ENCODE assay signal across 25 cellular contexts in genomic region chr1:71658295-71658694, GRCh38.
DNase-seq lines count a peak whose midpoint lies in the region; ATAC-seq, FAIRE-seq and TF ChIP-seq lines count a peak whose summit lies in the region.
"Had no signal": no experiment of that assay in that cellular context is flagged by ENCODE, and none has a peak within 500 bp of the region (broad histone marks: within the 10 kb centered on the region; RNA-seq: fewer than 3 reads in every experiment).

No MANE protein-coding gene starts in this region.

- H3K36me3 ChIP-seq in SK-N-MC (ENCODE audit: insufficient read depth, low read length) (no peaks in the 10 kb centered on the region), pancreas (no peaks in the 10 kb centered on the region), esophagus squamous epithelium (no peaks in the 10 kb centered on the region)
- H3K36me3 ChIP-seq: cardiac muscle cell, lower lobe of right lung, neural progenitor cell, prostate gland, SJSA1, transverse colon had no signal

- no peak for TF ChIP-seq CTCF in fibroblast of mammary gland (conservative IDR thresholded peaks at IDR 0.05; ENCODE audit: control insufficient read depth, insufficient read depth, low read depth, low read length)
- no peak for TF ChIP-seq CTCF in pancreas (IDR thresholded peaks at IDR 0.05)
- no peak for TF ChIP-seq CTCF in esophagus squamous epithelium (IDR thresholded peaks at IDR 0.05)

- peak; percentile 73 for FAIRE-seq in pancreas (lab: Jason Lieb, UNC)
- FAIRE-seq: RCC 7860 had no signal

- H3K27me3 ChIP-seq in pancreas (no peaks in the 10 kb centered on the region), esophagus squamous epithelium (no peaks in the 10 kb centered on the region)
- H3K27me3 ChIP-seq: cardiac muscle cell, dorsolateral prefrontal cortex, neural progenitor cell, SJSA1, transverse colon had no signal

- H3K9me3 ChIP-seq in SK-N-MC (ENCODE audit: low read depth, low read length) = no peaks in the 10 kb centered on the region
- no peaks in the 10 kb centered on the region for H3K9me3 ChIP-seq in pancreas
- H3K9me3 ChIP-seq in esophagus squamous epithelium = no peaks in the 10 kb centered on the region
- H3K9me3 ChIP-seq: lower lobe of right lung, mucosa of descending colon, prostate gland, SJSA1, transverse colon had no signal

- peak; percentile 92 for DNase-seq in G401 (ENCODE audit: low spot score)
- no peak for DNase-seq in SK-N-MC (ENCODE audit: low read depth, low spot score)
- DNase-seq in fibroblast of mammary gland (ENCODE audit: low read depth) = peak; percentile 75
- DNase-seq in pancreas = no peak
- no peak for DNase-seq in NK-92 (lab: John Stamatoyannopoulos, UW; ENCODE audit: unreplicated experiment)
- no peak for DNase-seq in esophagus squamous epithelium (lab: John Stamatoyannopoulos, UW)
- no peak for DNase-seq in SKM-1 (lab: John Stamatoyannopoulos, UW; ENCODE audit: unreplicated experiment)
- DNase-seq: activated CD4-positive, alpha-beta T cell treated with anti-CD3 and anti-CD28 coated beads for 36 hours; activated gamma-delta T cell treated with Interleukin-2 at 50 U/mL for 16 hours; activated T-cell treated with anti-CD3 and anti-CD28 coated beads, Interleukin-2, amount 50 U/mL, for 1 hour; AML-193; CD4-positive, alpha-beta memory T cell; HFFc6; islet precursor cell; lower lobe of right lung; NCI-H524 treated with DMSO at 0.1 percent for 48 hours; stimulated activated CD8-positive, alpha-beta memory T cell treated with anti-CD3 and anti-CD28 coated beads, Interleukin-4, amount 100 ng/mL, for 48 hours; transverse colon had no signal

- H3K4me1 ChIP-seq in pancreas (no peaks in the 10 kb centered on the region), esophagus squamous epithelium (peaks cover 0 to 9% (median 0%) of the 10 kb centered on the region in 3 donors)
- H3K4me1 ChIP-seq: lower lobe of right lung, neural progenitor cell, prostate gland, SJSA1 had no signal

- ATAC-seq in pancreas = peak in 1 of 4 donors; percentile 29
- ATAC-seq: activated CD4-positive, alpha-beta T cell treated with anti-CD3 and anti-CD28 coated beads for 36 hours; lower lobe of right lung; mucosa of descending colon had no signal

- in situ Hi-C loops in G401 (cut with HindIII; ENCODE audit: low sequenced_read_pairs) = no loop called here

- H3K27ac ChIP-seq in SK-N-MC (peak overlapping the region; percentile 61; the same call in 1 of the 2 replicates), pancreas (no peak overlapping the region), esophagus squamous epithelium (no peak overlapping the region)
- H3K27ac ChIP-seq: cardiac muscle cell, dorsolateral prefrontal cortex, lower lobe of right lung, neural progenitor cell, prostate gland, SJSA1, transverse colon had no signal

- H3K4me3 ChIP-seq in SK-N-MC (0 out of 2 replicates have a peak overlapping the region, but pooled peaks have one; percentile 17), fibroblast of mammary gland (ENCODE audit: control insufficient read depth, low read depth, low read length) (no peak overlapping the region), pancreas (no peak overlapping the region), esophagus squamous epithelium (no peak overlapping the region)
- H3K4me3 ChIP-seq: cardiac muscle cell, dorsolateral prefrontal cortex, lower lobe of right lung, mucosa of descending colon, neural progenitor cell, prostate gland, SJSA1, transverse colon had no signal

- intact Hi-C loops in pancreas (cut with DNase I) = no loop called here
- intact Hi-C loops in esophagus squamous epithelium (cut with DNase I) = no loop called here

- TF ChIP-seq POLR2A in esophagus squamous epithelium (IDR thresholded peaks at IDR 0.05) = no peak

- no peak overlapping the region for H3K9ac ChIP-seq in SK-N-MC (ENCODE audit: insufficient read length)
- H3K9ac ChIP-seq: neural progenitor cell had no signal

- 53 to 61% methylated on average over 3 of the region's 3 CpGs for WGBS in pancreas, 2 donors
- 13 to 31% methylated on average over 3 of the region's 3 CpGs for WGBS in esophagus squamous epithelium, 2 donors

Comparison
In these comparisons a context has a peak if more than half of its experiments do, and no peak if none do; other contexts are left out.
1. DNase-seq: peak in G401 (single experiment) and fibroblast of mammary gland (single experiment); none in SK-N-MC (single experiment), pancreas (0 of 6), NK-92 (single experiment), esophagus squamous epithelium (single experiment) and SKM-1 (single experiment).